Comparison of ENCODE assay signal across 19 cellular contexts in genomic region chr4:181796502-181796901, GRCh38.
DNase-seq lines count a peak whose midpoint lies in the region; ATAC-seq and TF ChIP-seq lines count a peak whose summit lies in the region.
"Had no signal": no experiment of that assay in that cellular context is flagged by ENCODE, and none has a peak within 500 bp of the region (broad histone marks: within the 10 kb centered on the region; RNA-seq: fewer than 3 reads in every experiment).

No MANE protein-coding gene starts in this region.

- H3K4me3 Mint-ChIP-seq in glutamatergic neuron (ENCODE audit: unreplicated experiment): no peak overlapping the region
- H3K4me3 Mint-ChIP-seq: activated B cell treated with CpG ODN at 0.5 μM for 24 hours; activated CD8-positive, alpha-beta memory T cell treated with anti-CD3 and anti-CD28 coated beads, Interleukin-2, amount 10 ng/mL, durations not matched to agents 7 days and 5 days; stimulated activated memory B cell treated with anti-CD40 and anti-IgM and Interleukin-4, amounts not matched to agents 10 μg/mL and 1 μg/mL and 100 μg/mL, for 72 hours had no signal

- H2BK5ac ChIP-seq in IMR-90 (ENCODE audit: low read depth, low read length, poor library complexity, severe bottlenecking): no peak overlapping the region

- no peak overlapping the region for H2AK5ac ChIP-seq in IMR-90 (ENCODE audit: low read depth, low read length)

- no peak for ATAC-seq in IMR-90 (ENCODE audit: low read depth)
- ATAC-seq: activated CD8-positive, alpha-beta memory T cell treated with anti-CD3 and anti-CD28 coated beads, Interleukin-2, amount 10 ng/mL, durations not matched to agents 7 days and 5 days; body of pancreas; stimulated activated memory B cell treated with anti-CD40 and anti-IgM and Interleukin-4, amounts not matched to agents 10 μg/mL and 1 μg/mL and 100 μg/mL, for 72 hours had no signal

- H2AK9ac ChIP-seq in IMR-90 (replicated peaks; ENCODE audit: low read depth, low read length, poor library complexity): no peak overlapping the region

- dilution Hi-C loops in IMR-90 (cut with HindIII; ENCODE audit: low sequenced_read_pairs, unreplicated experiment): no loop called here

- H2BK120ac ChIP-seq in IMR-90 (ENCODE audit: low read depth, low read length): no peak overlapping the region

- no peak overlapping the region for H4K8ac ChIP-seq in IMR-90 (ENCODE audit: low read depth in 2 of 2, low read length in 2 of 2)

- peak; percentile 50 for DNase-seq in AG10803 (ENCODE audit: low read depth)
- peak; percentile 79 for DNase-seq in IMR-90
- DNase-seq in SKM-1 (lab: John Stamatoyannopoulos, UW; ENCODE audit: unreplicated experiment): peak; percentile 27
- DNase-seq in fibroblast of lung (ENCODE audit: low read depth in 2 of 2): peak; percentile 76 to 87
- no peak for DNase-seq in nucleus accumbens (lab: John Stamatoyannopoulos, UW)
- DNase-seq in inferior parietal cortex (ENCODE audit: extremely low spot score): no peak
- DNase-seq in foreskin fibroblast: no peak
- DNase-seq in glutamatergic neuron: no peak
- DNase-seq: activated B cell treated with CpG ODN at 0.5 μM for 24 hours; activated CD8-positive, alpha-beta memory T cell treated with anti-CD3 and anti-CD28 coated beads, Interleukin-2, amount 10 ng/mL, durations not matched to agents 7 days and 5 days; activated naive CD4-positive, alpha-beta T cell treated with Interleukin-2 at 50 U/mL for 16 hours; body of pancreas; Calu3; dorsolateral prefrontal cortex; mesenchymal stem cell; MG63; NCI-H2171; transverse colon had no signal

- no peaks in the 10 kb centered on the region for H3K27me3 ChIP-seq in IMR-90 (ENCODE audit: control insufficient read depth, insufficient read depth, low read length)
- H3K27me3 ChIP-seq in fibroblast of lung (ENCODE audit: control insufficient read depth, insufficient read depth, low read length): no peaks in the 10 kb centered on the region
- H3K27me3 ChIP-seq: body of pancreas, MG63, transverse colon had no signal

- WGBS in IMR-90 (ENCODE audit: extremely low coverage in 2 of 2, insufficient read length in 1 of 2), 2 experiments: 70% methylated on average over 5 of the region's 8 CpGs; no CpG with 5 or more reads in 1 of the 2 experiments

- H3K9me3 ChIP-seq in IMR-90 (ENCODE audit: control insufficient read depth, insufficient read depth, low read length) (peaks cover 4% of the 10 kb centered on the region), fibroblast of lung (ENCODE audit: control insufficient read depth, insufficient read depth, low read depth, low read length) (no peaks in the 10 kb centered on the region)
- H3K9me3 ChIP-seq: MG63, transverse colon had no signal

- no peak overlapping the region for H3K14ac ChIP-seq in IMR-90 (replicated peaks; ENCODE audit: low read depth, low read length)

- H3K27ac ChIP-seq in IMR-90 (ENCODE audit: insufficient read depth, low read length) (no peak overlapping the region), fibroblast of lung (ENCODE audit: insufficient read depth, low read length) (no peak overlapping the region)
- H3K27ac ChIP-seq: body of pancreas, dorsolateral prefrontal cortex, transverse colon had no signal

- no TSS peak for BruUV-seq in IMR-90 (replicated peaks; lab: Mats Ljungman, UMichigan)

- H3K4me3 ChIP-seq in AG10803 (ENCODE audit: low read length) (no peak overlapping the region), IMR-90 (ENCODE audit: insufficient read depth, low read depth, low read length) (no peak overlapping the region), fibroblast of lung (replicated peaks in 1 of 4; ENCODE audit: control extremely low read depth in 1 of 4, insufficient read depth in 1 of 4, low read depth in 3 of 4, low read length in 4 of 4) (no peak overlapping the region), foreskin fibroblast (ENCODE audit: low read depth in 1 of 2, low read length in 2 of 2) (no peak overlapping the region)
- H3K4me3 ChIP-seq: body of pancreas, dorsolateral prefrontal cortex, MG63, transverse colon had no signal

- POLR2A ChIA-PET in IMR-90 (lab: Charles Lee; ENCODE audit: unreplicated experiment): no interaction called here

- H3K36me3 ChIP-seq in IMR-90 (ENCODE audit: control insufficient read depth, insufficient read depth, low read length) (no peaks in the 10 kb centered on the region), fibroblast of lung (ENCODE audit: control insufficient read depth, insufficient read depth, low read length) (no peaks in the 10 kb centered on the region)
- H3K36me3 ChIP-seq: MG63, transverse colon had no signal

- no peak overlapping the region for H2BK15ac ChIP-seq in IMR-90 (ENCODE audit: low read depth, low read length)

- H3K4me1 Mint-ChIP-seq in glutamatergic neuron (ENCODE audit: low read depth, unreplicated experiment): peaks cover 11% of the 10 kb centered on the region
- H3K4me1 Mint-ChIP-seq: activated B cell treated with CpG ODN at 0.5 μM for 24 hours; activated CD8-positive, alpha-beta memory T cell treated with anti-CD3 and anti-CD28 coated beads, Interleukin-2, amount 10 ng/mL, durations not matched to agents 7 days and 5 days; stimulated activated memory B cell treated with anti-CD40 and anti-IgM and Interleukin-4, amounts not matched to agents 10 μg/mL and 1 μg/mL and 100 μg/mL, for 72 hours had no signal

- H3K18ac ChIP-seq in IMR-90 (ENCODE audit: low read depth, low read length): no peak overlapping the region

- in situ Hi-C loops in IMR-90 (cut with MboI; ENCODE audit: low sequenced_read_pairs): no loop called here

- CTCF ChIA-PET in IMR-90 (lab: Yijun Ruan, JAX): no interaction called here

- H3K4me2 ChIP-seq in IMR-90 (ENCODE audit: low read depth, low read length) (no peak overlapping the region), fibroblast of lung (ENCODE audit: extremely low read depth, insufficient read depth, low read length) (no peak overlapping the region)

- no peak overlapping the region for H3K23ac ChIP-seq in IMR-90 (ENCODE audit: low read depth, low read length)

- H3K56ac ChIP-seq in IMR-90 (ENCODE audit: extremely low read depth, insufficient read depth, low read length): no peak overlapping the region

- no peak for TF ChIP-seq RAD21 in IMR-90 (IDR thresholded peaks at IDR 0.05; ENCODE audit: low read length)

- H3K9me3 Mint-ChIP-seq in glutamatergic neuron (ENCODE audit: unreplicated experiment): no peaks in the 10 kb centered on the region

- no peak overlapping the region for H3K4ac ChIP-seq in IMR-90 (ENCODE audit: low read depth, low read length)

- H2AFZ ChIP-seq in IMR-90 (replicated peaks; ENCODE audit: low read length, poor library complexity): no peak overlapping the region
- H2AFZ ChIP-seq in fibroblast of lung (ENCODE audit: low read length): no peak overlapping the region

- H3K27ac Mint-ChIP-seq in glutamatergic neuron (ENCODE audit: unreplicated experiment): no peak overlapping the region
- H3K27ac Mint-ChIP-seq: activated B cell treated with CpG ODN at 0.5 μM for 24 hours; activated CD8-positive, alpha-beta memory T cell treated with anti-CD3 and anti-CD28 coated beads, Interleukin-2, amount 10 ng/mL, durations not matched to agents 7 days and 5 days; stimulated activated memory B cell treated with anti-CD40 and anti-IgM and Interleukin-4, amounts not matched to agents 10 μg/mL and 1 μg/mL and 100 μg/mL, for 72 hours had no signal

- TF ChIP-seq CTCF in AG10803 (conservative IDR thresholded peaks at IDR 0.05; ENCODE audit: low read length) (no peak), IMR-90 (conservative IDR thresholded peaks at IDR 0.05; ENCODE audit: low read depth, low read length) (no peak), fibroblast of lung (conservative IDR thresholded peaks at IDR 0.05 in 1 of 2, IDR thresholded peaks at IDR 0.05 in 1 of 2; ENCODE audit: low read depth in 1 of 2, low read length in 2 of 2) (no peak), foreskin fibroblast (IDR thresholded peaks at IDR 0.05; ENCODE audit: low read depth, low read length) (no peak), glutamatergic neuron (IDR thresholded peaks at IDR 0.05; ENCODE audit: partially characterized antibody, unreplicated experiment) (no peak)

- intact Hi-C loops in IMR-90 (cut with micrococcal nuclease): no loop called here

- H3K79me1 ChIP-seq in IMR-90 (ENCODE audit: low read depth in 1 of 2, low read length in 2 of 2): no peaks in the 10 kb centered on the region

- H3K9ac ChIP-seq in IMR-90 (ENCODE audit: low read depth, low read length) (no peak overlapping the region), fibroblast of lung (ENCODE audit: insufficient read depth, low read length) (no peak overlapping the region)

- H3K4me1 ChIP-seq in IMR-90 (ENCODE audit: control insufficient read depth, insufficient read depth, low read length) (no peaks in the 10 kb centered on the region), fibroblast of lung (ENCODE audit: control insufficient read depth, extremely low read depth, insufficient read depth, low read length) (no peaks in the 10 kb centered on the region)
- H3K4me1 ChIP-seq: body of pancreas, transverse colon had no signal

- H3K27me3 Mint-ChIP-seq in glutamatergic neuron (ENCODE audit: unreplicated experiment): no peaks in the 10 kb centered on the region
- H3K27me3 Mint-ChIP-seq: activated B cell treated with CpG ODN at 0.5 μM for 24 hours; activated CD8-positive, alpha-beta memory T cell treated with anti-CD3 and anti-CD28 coated beads, Interleukin-2, amount 10 ng/mL, durations not matched to agents 7 days and 5 days; stimulated activated memory B cell treated with anti-CD40 and anti-IgM and Interleukin-4, amounts not matched to agents 10 μg/mL and 1 μg/mL and 100 μg/mL, for 72 hours had no signal

- no peak overlapping the region for H4K91ac ChIP-seq in IMR-90 (ENCODE audit: insufficient read depth, low read depth, low read length)

- H3K79me2 ChIP-seq in fibroblast of lung (ENCODE audit: control insufficient read depth, insufficient read depth, low read length): no peaks in the 10 kb centered on the region

- no peaks in the 10 kb centered on the region; the same call in 1 of the 2 replicates for H3K9me1 ChIP-seq in IMR-90 (ENCODE audit: insufficient read depth, low read length)

- H4K20me1 ChIP-seq in IMR-90 (ENCODE audit: insufficient read depth, low read length): no peaks in the 10 kb centered on the region
- no peaks in the 10 kb centered on the region for H4K20me1 ChIP-seq in fibroblast of lung (ENCODE audit: control insufficient read depth, extremely low read depth, insufficient read depth, low read length)

- H4K5ac ChIP-seq in IMR-90 (ENCODE audit: low read depth, low read length): no peak overlapping the region

- no peak overlapping the region for H2BK20ac ChIP-seq in IMR-90 (ENCODE audit: low read depth, low read length)

- H3K36me3 Mint-ChIP-seq in glutamatergic neuron (ENCODE audit: unreplicated experiment): no peaks in the 10 kb centered on the region
- H3K36me3 Mint-ChIP-seq: activated CD8-positive, alpha-beta memory T cell treated with anti-CD3 and anti-CD28 coated beads, Interleukin-2, amount 10 ng/mL, durations not matched to agents 7 days and 5 days; stimulated activated memory B cell treated with anti-CD40 and anti-IgM and Interleukin-4, amounts not matched to agents 10 μg/mL and 1 μg/mL and 100 μg/mL, for 72 hours had no signal

- TF ChIP-seq POLR2A in IMR-90 (IDR thresholded peaks at IDR 0.05; ENCODE audit: low read depth, low read length): no peak

TF ChIP-seq in IMR-90, 13 proteins besides CTCF, POLR2A, EP300 and RAD21 (continues in another document):
- TF ChIP-seq CEBPB (IDR thresholded peaks at IDR 0.05; ENCODE audit: low read depth, low read length) (peak; percentile 84), RCOR1 (IDR thresholded peaks at IDR 0.05; ENCODE audit: insufficient replicate concordance, low read length) (no peak)

Comparison
In these comparisons a context has a peak if more than half of its experiments do, and no peak if none do; other contexts are left out.
1. DNase-seq: peak in AG10803 (single experiment), IMR-90 (single experiment), SKM-1 (single experiment) and fibroblast of lung (2 of 2); none in nucleus accumbens (0 of 56), inferior parietal cortex (single experiment), foreskin fibroblast (0 of 2) and glutamatergic neuron (single experiment).